In genomic region chr2:162297925-162298552, GRCh38 we compare ENCODE assay signal across 8 cellular contexts. TPM values are rescaled to one million over a fixed set of nuclear protein-coding genes. Genes with fewer than 3 reads are reported as not detected.
DNase-seq lines count a peak whose midpoint lies in the region; ATAC-seq, FAIRE-seq and TF ChIP-seq lines count a peak whose summit lies in the region.

No MANE protein-coding gene starts in this region.

- H3K4me3 ChIP-seq in Karpas-422 (ENCODE audit: low read length) (no peak overlapping the region), astrocyte of the spinal cord (ENCODE audit: low read depth, low read length) (no peak overlapping the region), keratinocyte (ENCODE audit: control insufficient read depth in 2 of 3, extremely low read depth in 1 of 3, insufficient read depth in 2 of 3, low read depth in 1 of 3, low read length in 3 of 3) (no peak overlapping the region)

- TF ChIP-seq CTCF in astrocyte of the spinal cord (IDR thresholded peaks at IDR 0.05; ENCODE audit: low read depth, low read length) (peak; percentile 76), keratinocyte (optimal IDR thresholded peaks at IDR 0.05 in 1 of 3, IDR thresholded peaks at IDR 0.05 in 1 of 3, conservative IDR thresholded peaks at IDR 0.05 in 1 of 3; ENCODE audit: extremely low read depth in 1 of 3, insufficient read depth in 2 of 3, low read length in 3 of 3) (peak in 2 of 3 experiments; percentile 59 to 61)

- in situ Hi-C loops in astrocyte of the spinal cord (cut with HindIII; ENCODE audit: low sequenced_read_pairs): no loop called here

- H3K79me2 ChIP-seq in Karpas-422 (ENCODE audit: low read length) (no peaks in the 10 kb centered on the region), keratinocyte (ENCODE audit: control insufficient read depth, insufficient read depth, low read length) (no peaks in the 10 kb centered on the region)

- H3K36me3 ChIP-seq in Karpas-422 (ENCODE audit: insufficient read depth, low read length): no peaks in the 10 kb centered on the region
- H3K36me3 ChIP-seq in keratinocyte (ENCODE audit: control insufficient read depth in 2 of 2, extremely low read depth in 1 of 2, insufficient read depth in 2 of 2, low read length in 2 of 2): peaks cover 0 to 3% of the 10 kb centered on the region in 2 experiments

- ATAC-seq in GM21447 (IDR thresholded peaks at IDR 0.05; ENCODE audit: unreplicated experiment): peak; percentile 73

- H3K4me1 ChIP-seq in Karpas-422 (ENCODE audit: low read length) (no peaks in the 10 kb centered on the region), keratinocyte (ENCODE audit: control insufficient read depth, extremely low read depth, insufficient read depth, low read length) (peaks cover 6% of the 10 kb centered on the region)

- H3K9me3 ChIP-seq in Karpas-422 (ENCODE audit: low read length) (no peaks in the 10 kb centered on the region), keratinocyte (ENCODE audit: control insufficient read depth, low read depth, low read length) (no peaks in the 10 kb centered on the region)

- H3K4me2 ChIP-seq in Karpas-422 (ENCODE audit: low read depth, low read length, poor library complexity, severe bottlenecking): no peak overlapping the region
- no peak overlapping the region for H3K4me2 ChIP-seq in keratinocyte (ENCODE audit: control insufficient read depth, extremely low read depth, insufficient read depth, low read depth, low read length)

- no peaks in the 10 kb centered on the region for H3K9me2 ChIP-seq in Karpas-422 (replicated peaks; ENCODE audit: insufficient read depth, low read length)

- H4K20me1 ChIP-seq in Karpas-422 (ENCODE audit: insufficient read depth, low read depth, low read length): no peaks in the 10 kb centered on the region
- H4K20me1 ChIP-seq in keratinocyte (ENCODE audit: control insufficient read depth, extremely low read depth, insufficient read depth, low read length): no peaks in the 10 kb centered on the region

- H3K27me3 ChIP-seq in Karpas-422 (ENCODE audit: low read length) (no peaks in the 10 kb centered on the region), keratinocyte (ENCODE audit: control insufficient read depth, extremely low read depth, insufficient read depth, low read length) (no peaks in the 10 kb centered on the region)

- H2AFZ ChIP-seq in Karpas-422 (ENCODE audit: low read length) (no peak overlapping the region), keratinocyte (ENCODE audit: control insufficient read depth, low read length) (no peak overlapping the region)

- H3K27ac ChIP-seq in Karpas-422 (ENCODE audit: low read length) (no peak overlapping the region), keratinocyte (ENCODE audit: control insufficient read depth, insufficient read depth, low read length) (no peak overlapping the region)

- no peak for FAIRE-seq in keratinocyte (lab: Jason Lieb, UNC)

- no peaks in the 10 kb centered on the region for H3K9me1 ChIP-seq in keratinocyte (ENCODE audit: control insufficient read depth, extremely low read depth, insufficient read depth, low read length)

- H3K9ac ChIP-seq in Karpas-422 (ENCODE audit: low read length) (no peak overlapping the region), keratinocyte (ENCODE audit: control insufficient read depth, extremely low read depth, insufficient read depth, low read length) (no peak overlapping the region)

- DNase-seq in EH (ENCODE audit: low read depth) (peak; percentile 81), Karpas-422 (peak; percentile 91), RPMI8226 (peak; percentile 80), astrocyte of the spinal cord (ENCODE audit: low read depth, low spot score) (peak; percentile 85), keratinocyte (ENCODE audit: low read depth, low spot score) (peak; percentile 32), GM19238 (ENCODE audit: insufficient read length, low spot score) (no peak)
- DNase-seq in stimulated activated CD4-positive, alpha-beta T cell treated with anti-CD3 and anti-CD28 coated beads, Interleukin-4, amount 100 ng/mL, for 1 hour: peak; percentile 4

- dilution Hi-C loops in keratinocyte (cut with MboI; ENCODE audit: extremely low pct_ligation_motif_present, low sequenced_read_pairs): no loop called here

RNA-seq across cellular contexts. Expression of gene IFIH1, which starts 20.4 kb away (rescaled TPM):
- 0.26 and 0.69 TPM in 2 replicates for total RNA-seq in Karpas-422 (2014; rRNA removed; shearing (Covaris generic); ENCODE audit: low replicate concordance)
- polyA plus RNA-seq in keratinocyte: 10.0 to 18.5 TPM (median 17.7 TPM) in 3 replicates
- 11.6 TPM for polyA plus RNA-seq in keratinocyte (2011; ENCODE audit: low read depth)
- 9.2 and 17.3 TPM in 2 replicates for polyA plus RNA-seq in keratinocyte (2011; cell fraction: cytosol; rRNA removed)
- 18.6 and 32.3 TPM in 2 replicates for polyA plus RNA-seq in keratinocyte (2011; cell fraction: nucleus; rRNA removed)
- 10.2 and 19.4 TPM in 2 replicates for polyA plus RNA-seq in keratinocyte (2012; ENCODE audit: low replicate concordance)
- 4.7 to 11.2 TPM (median 10.6 TPM) in 3 replicates for polyA minus RNA-seq in keratinocyte
- polyA minus RNA-seq in keratinocyte (2011; cell fraction: cytosol; rRNA and poly(A)+ RNA removed): 5.0 TPM
- polyA minus RNA-seq in keratinocyte (2011; cell fraction: nucleus; rRNA and poly(A)+ RNA removed): 9.1 and 14.1 TPM in 2 replicates

RNA-seq across cellular contexts. Expression of gene GCA, which starts 45.9 kb away (rescaled TPM):
- 0.11 TPM in 1 of 2 replicates, not detected in the other for total RNA-seq in Karpas-422 (2014; rRNA removed; shearing (Covaris generic); ENCODE audit: low replicate concordance)
- polyA plus RNA-seq in keratinocyte: 5.6 to 10.0 TPM (median 6.9 TPM) in 3 replicates
- 10.1 TPM for polyA plus RNA-seq in keratinocyte (2011; ENCODE audit: low read depth)
- polyA plus RNA-seq in keratinocyte (2011; cell fraction: cytosol; rRNA removed): 3.7 and 5.6 TPM in 2 replicates
- polyA plus RNA-seq in keratinocyte (2011; cell fraction: nucleus; rRNA removed): 5.5 and 9.5 TPM in 2 replicates
- polyA plus RNA-seq in keratinocyte (2012; ENCODE audit: low replicate concordance): 5.9 and 9.0 TPM in 2 replicates
- polyA minus RNA-seq in keratinocyte: 1.3 to 11.5 TPM (median 2.7 TPM) in 3 replicates
- 4.0 TPM for polyA minus RNA-seq in keratinocyte (2011; cell fraction: cytosol; rRNA and poly(A)+ RNA removed)
- polyA minus RNA-seq in keratinocyte (2011; cell fraction: nucleus; rRNA and poly(A)+ RNA removed): 1.9 and 5.2 TPM in 2 replicates

RNA-seq across cellular contexts. Expression of gene FAP, which starts 54.8 kb away (rescaled TPM):
- not detected in 2 replicates for total RNA-seq in Karpas-422 (2014; rRNA removed; shearing (Covaris generic); ENCODE audit: low replicate concordance)
- 8.5 to 20.9 TPM (median 12.8 TPM) in 3 replicates for polyA plus RNA-seq in keratinocyte
- 31.5 TPM for polyA plus RNA-seq in keratinocyte (2011; ENCODE audit: low read depth)
- polyA plus RNA-seq in keratinocyte (2011; cell fraction: cytosol; rRNA removed): 4.5 and 7.9 TPM in 2 replicates
- 42.0 and 45.7 TPM in 2 replicates for polyA plus RNA-seq in keratinocyte (2011; cell fraction: nucleus; rRNA removed)
- 7.5 and 8.4 TPM in 2 replicates for polyA plus RNA-seq in keratinocyte (2012; ENCODE audit: low replicate concordance)
- 2.7 to 17.5 TPM (median 12.1 TPM) in 3 replicates for polyA minus RNA-seq in keratinocyte
- 5.0 TPM for polyA minus RNA-seq in keratinocyte (2011; cell fraction: cytosol; rRNA and poly(A)+ RNA removed)
- 27.1 and 49.1 TPM in 2 replicates for polyA minus RNA-seq in keratinocyte (2011; cell fraction: nucleus; rRNA and poly(A)+ RNA removed)
